ENCODE assay signal across 23 cellular contexts in genomic region chr6:73282876-73283275, GRCh38. TPM values are rescaled to one million over a fixed set of nuclear protein-coding genes. Genes with fewer than 3 reads are reported as not detected.
DNase-seq lines count a peak whose midpoint lies in the region; FAIRE-seq and TF ChIP-seq lines count a peak whose summit lies in the region.
"Had no signal": no experiment of that assay in that cellular context is flagged by ENCODE, and none has a peak within 500 bp of the region (broad histone marks: within the 10 kb centered on the region; RNA-seq: fewer than 3 reads in every experiment).

No MANE protein-coding gene starts in this region.

- no peak overlapping the region for H3K4me3 Mint-ChIP-seq in Caco-2 (ENCODE audit: unreplicated experiment)
- H3K4me3 Mint-ChIP-seq: CD8-positive, alpha-beta memory T cell; IgD-negative memory B cell had no signal

- H3K27ac Mint-ChIP-seq in Caco-2 (ENCODE audit: unreplicated experiment) = no peak overlapping the region
- H3K27ac Mint-ChIP-seq: CD8-positive, alpha-beta memory T cell had no signal

- intact Hi-C loops in Caco-2 (cut with micrococcal nuclease; ENCODE audit: unreplicated experiment) = no loop called here

- H3K4me1 Mint-ChIP-seq in Caco-2 (ENCODE audit: low read depth, unreplicated experiment) = peaks cover 9% of the 10 kb centered on the region
- H3K4me1 Mint-ChIP-seq: CD8-positive, alpha-beta memory T cell had no signal

- H3K36me3 ChIP-seq in bronchial epithelial cell (ENCODE audit: control insufficient read depth, insufficient read depth, low read length) (no peaks in the 10 kb centered on the region), Caco-2 (ENCODE audit: control insufficient read depth, insufficient read depth, low read length) (no peaks in the 10 kb centered on the region; the same call in 1 of the 2 replicates)

- H3K36me3 Mint-ChIP-seq in Caco-2 (ENCODE audit: insufficient read depth, unreplicated experiment) = peaks cover 16% of the 10 kb centered on the region
- H3K36me3 Mint-ChIP-seq: IgD-negative memory B cell had no signal

- TF ChIP-seq CTCF in bronchial epithelial cell (IDR thresholded peaks at IDR 0.05; ENCODE audit: insufficient read depth, low read length, severe bottlenecking) (no peak), Caco-2 (IDR thresholded peaks at IDR 0.05; ENCODE audit: insufficient read depth in 1 of 2, low read depth in 1 of 2, low read length in 1 of 2, severe bottlenecking in 1 of 2, unreplicated experiment in 1 of 2) (no peak)

- DNase-seq in NCI-H226 (peak; percentile 18), bronchial epithelial cell (ENCODE audit: low read depth) (peak; percentile 61), glomerular endothelial cell (ENCODE audit: extremely low read depth, low read depth, low spot score) (peak; percentile 47), renal cortical epithelial cell (ENCODE audit: low read depth) (peak; percentile 23), Caco-2 (no peak), T-helper 2 cell (no peak), RPMI8226 (no peak)
- DNase-seq: C1 segment of cervical spinal cord; CD8-positive, alpha-beta memory T cell; H7; Karpas-422; MG63; NCI-H1048; NCI-H1436 treated with DMSO at 0.1 percent for 48 hours; NCI-H2029 treated with DMSO at 0.1 percent for 48 hours; NCI-H2171; NCI-H446; NCI-H69; SHP77 treated with DMSO at 0.1 percent for 48 hours; SK-N-SH had no signal

- POLR2A ChIA-PET in Caco-2 (lab: Charles Lee) = no interaction called here

- no TSS peak for BruUV-seq in Caco-2 (replicated peaks; lab: Mats Ljungman, UMichigan)

- H3K27me3 ChIP-seq in bronchial epithelial cell (ENCODE audit: control insufficient read depth, insufficient read depth, low read length) = no peaks in the 10 kb centered on the region
- no peaks in the 10 kb centered on the region for H3K27me3 ChIP-seq in Caco-2 (replicated peaks; ENCODE audit: control insufficient read depth, insufficient read depth, low read length)
- H3K27me3 ChIP-seq: MG63 had no signal

- H3K9me3 ChIP-seq in Caco-2 = no peaks in the 10 kb centered on the region
- H3K9me3 ChIP-seq: MG63, SK-N-SH had no signal

- H3K9me3 Mint-ChIP-seq in Caco-2 (ENCODE audit: unreplicated experiment) = no peaks in the 10 kb centered on the region
- H3K9me3 Mint-ChIP-seq: CD8-positive, alpha-beta memory T cell; IgD-negative memory B cell had no signal

- H3K27me3 Mint-ChIP-seq in Caco-2 (ENCODE audit: insufficient read depth, unreplicated experiment) = no peaks in the 10 kb centered on the region
- H3K27me3 Mint-ChIP-seq: CD8-positive, alpha-beta memory T cell; IgD-negative memory B cell had no signal

- H3K4me3 ChIP-seq in bronchial epithelial cell (ENCODE audit: low read depth, low read length) = no peak overlapping the region
- H3K4me3 ChIP-seq in Caco-2 (ENCODE audit: low read depth, low read length) = no peak overlapping the region
- H3K4me3 ChIP-seq: MG63 had no signal

- FAIRE-seq in bronchial epithelial cell (lab: Jason Lieb, UNC) = no peak
- FAIRE-seq: G401.6, RCC 7860 had no signal

- H3K4me1 ChIP-seq in Caco-2 = peaks cover 23% of the 10 kb centered on the region; the same call in 1 of the 2 replicates

- CTCF ChIA-PET in Caco-2 (lab: Charles Lee) = no interaction called here

RNA-seq across cellular contexts. Expression of gene KHDC1, which starts 19.9 kb away (rescaled TPM):
- 1.3 and 1.7 TPM in 2 replicates for total RNA-seq in bronchial epithelial cell
- 2.2 and 2.9 TPM in 2 replicates for total RNA-seq in glomerular endothelial cell
- 2.9 and 3.6 TPM in 2 replicates for total RNA-seq in renal cortical epithelial cell
- 8.1 and 8.6 TPM in 2 replicates for total RNA-seq in Caco-2 (2022)

RNA-seq across cellular contexts. Expression of gene KHDC1L, which starts 57.6 kb away (rescaled TPM):
- total RNA-seq in bronchial epithelial cell (not detected in 2 replicates), glomerular endothelial cell (not detected in 2 replicates), renal cortical epithelial cell (not detected in 2 replicates), Caco-2 (2022) (not detected in 2 replicates)

Comparison
In these comparisons a context has a peak if more than half of its experiments do, and no peak if none do; other contexts are left out.
1. DNase-seq: peak in NCI-H226 (single experiment), bronchial epithelial cell (single experiment), glomerular endothelial cell (single experiment) and renal cortical epithelial cell (single experiment); none in Caco-2 (0 of 2), T-helper 2 cell (0 of 5) and RPMI8226 (single experiment).